In the genomic region with DNA sequence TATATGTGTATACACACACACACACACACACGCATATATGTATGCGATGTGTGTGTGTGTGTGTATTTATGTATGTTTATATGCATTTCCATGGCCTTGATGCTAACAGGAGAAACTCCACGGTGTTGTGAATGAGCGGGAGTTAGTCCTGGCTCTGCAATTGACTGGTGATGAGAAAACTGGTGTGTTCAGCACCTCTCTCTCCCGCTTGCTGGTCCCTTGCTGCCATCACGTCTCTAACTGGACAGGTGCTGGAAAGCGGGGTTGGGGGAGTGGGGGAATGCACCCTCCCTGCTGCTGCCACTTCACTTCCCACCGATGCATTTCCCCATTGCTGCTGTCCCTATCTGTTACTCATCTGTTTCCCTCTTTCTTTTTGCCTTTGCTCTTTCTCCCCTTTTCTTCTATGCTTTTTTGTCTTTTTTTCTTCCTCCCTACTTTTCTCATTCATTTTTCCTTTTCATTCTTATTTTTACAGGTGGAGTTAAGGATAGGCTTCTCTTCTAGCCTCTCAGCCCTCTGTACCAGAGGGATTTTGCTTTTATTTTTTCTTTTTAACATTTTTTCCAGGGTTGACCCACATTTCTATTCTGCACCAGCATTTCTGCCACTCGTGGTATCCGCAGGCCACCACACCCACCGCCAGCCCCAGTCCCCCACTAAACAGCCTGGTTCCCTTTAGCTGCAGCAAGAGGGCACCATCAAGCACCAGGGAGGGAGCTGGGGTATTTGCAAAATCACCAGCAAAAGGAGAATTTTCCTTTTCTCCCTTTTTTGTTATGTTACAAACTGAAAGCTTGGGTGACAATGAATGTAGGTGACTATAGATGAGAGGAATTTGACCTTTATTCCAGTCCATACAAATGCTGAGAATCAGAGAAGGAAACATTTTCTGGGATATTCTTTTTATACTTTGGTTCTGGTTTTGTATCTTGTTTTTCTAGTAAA, we compare ENCODE assay signal across 9 cellular contexts.
DNase-seq lines count a peak whose midpoint lies in the region; ATAC-seq, FAIRE-seq and TF ChIP-seq lines count a peak whose summit lies in the region.
"Had no signal": no experiment of that assay in that cellular context is flagged by ENCODE, and none has a peak within 500 bp of the region (broad histone marks: within the 10 kb centered on the region; RNA-seq: fewer than 3 reads in every experiment).

No MANE protein-coding gene starts in this region.

- H3K4me3 ChIP-seq in Caco-2 (ENCODE audit: low read depth, low read length) = no peak overlapping the region
- H3K4me3 ChIP-seq in PC-9 = no peak overlapping the region
- H3K4me3 ChIP-seq in esophagus squamous epithelium = peak overlapping the region in 1 of 4 donors; percentile 24
- no peak overlapping the region for H3K4me3 ChIP-seq in psoas muscle

- no peaks in the 10 kb centered on the region for H3K27me3 Mint-ChIP-seq in Caco-2 (ENCODE audit: insufficient read depth, unreplicated experiment)
- H3K27me3 Mint-ChIP-seq: activated T-cell treated with anti-CD3 and anti-CD28 coated beads, Interleukin-2, amount 50 U/mL, for 24 hours had no signal

- H3K9me3 ChIP-seq in Caco-2 (no peaks in the 10 kb centered on the region), PC-9 (ENCODE audit: insufficient read depth, low read depth) (no peaks in the 10 kb centered on the region), esophagus squamous epithelium (no peaks in the 10 kb centered on the region), psoas muscle (no peaks in the 10 kb centered on the region)

- no peaks in the 10 kb centered on the region for H4K20me1 ChIP-seq in PC-9 (ENCODE audit: insufficient read depth)

- no peak for TF ChIP-seq POLR2A in esophagus squamous epithelium (IDR thresholded peaks at IDR 0.05)

- H3K27ac Mint-ChIP-seq in Caco-2 (ENCODE audit: unreplicated experiment) = peak overlapping the region; percentile 74
- H3K27ac Mint-ChIP-seq: activated T-cell treated with anti-CD3 and anti-CD28 coated beads, Interleukin-2, amount 50 U/mL, for 24 hours had no signal

- WGBS in esophagus squamous epithelium, 2 donors = 67 to 79% methylated on average over 11 of the region's 11 CpGs
- WGBS in psoas muscle, 3 donors = 70 to 79% (median 76%) methylated on average over 11 of the region's 11 CpGs

- peaks cover 18% of the 10 kb centered on the region for H3K36me3 Mint-ChIP-seq in Caco-2 (ENCODE audit: insufficient read depth, unreplicated experiment)

- TF ChIP-seq CTCF in Caco-2 (IDR thresholded peaks at IDR 0.05; ENCODE audit: insufficient read depth in 1 of 2, low read depth in 1 of 2, low read length in 1 of 2, severe bottlenecking in 1 of 2, unreplicated experiment in 1 of 2) (no peak), PC-9 (conservative IDR thresholded peaks at IDR 0.05) (no peak; the same call in 1 of the 2 replicates), esophagus squamous epithelium (IDR thresholded peaks at IDR 0.05) (peak in 2 of 6 experiments; percentile 11 to 25), psoas muscle (IDR thresholded peaks at IDR 0.05) (no peak)

- peaks cover 24% of the 10 kb centered on the region for H3K4me1 Mint-ChIP-seq in Caco-2 (ENCODE audit: low read depth, unreplicated experiment)

- H3K9me3 Mint-ChIP-seq in Caco-2 (ENCODE audit: unreplicated experiment) = no peaks in the 10 kb centered on the region
- H3K9me3 Mint-ChIP-seq: activated T-cell treated with anti-CD3 and anti-CD28 coated beads, Interleukin-2, amount 50 U/mL, for 24 hours had no signal

- BruUV-seq in Caco-2 (replicated peaks; lab: Mats Ljungman, UMichigan) (TSS peak; percentile 49), PC-9 (replicated peaks; lab: Mats Ljungman, UMichigan) (TSS peak; percentile 51)

- no peak for FAIRE-seq in frontal cortex (lab: Jason Lieb, UNC)

- peaks cover 35% of the 10 kb centered on the region for H3K4me1 ChIP-seq in Caco-2
- peaks cover 34% of the 10 kb centered on the region for H3K4me1 ChIP-seq in PC-9 (replicated peaks; ENCODE audit: insufficient read depth)
- H3K4me1 ChIP-seq in esophagus squamous epithelium = peaks cover 18 to 89% (median 60%) of the 10 kb centered on the region in 3 donors
- peaks cover 48% of the 10 kb centered on the region for H3K4me1 ChIP-seq in psoas muscle

- no peak overlapping the region for H2AFZ ChIP-seq in PC-9

- DNase-seq in Caco-2 (no peak), PC-9 (peak in 1 of 2 experiments; percentile 37), esophagus squamous epithelium (lab: John Stamatoyannopoulos, UW) (no peak), psoas muscle (no peak), NCI-H774 (lab: John Stamatoyannopoulos, UW) (no peak), NCI-H1105 (lab: John Stamatoyannopoulos, UW) (no peak), frontal cortex (ENCODE audit: low spot score in 2 of 2) (no peak)
- no peak for DNase-seq in stimulated activated CD4-positive, alpha-beta T cell treated with anti-CD3 and anti-CD28 coated beads, Interleukin-15, amount 100 ng/mL, for 24 hours
- DNase-seq: activated T-cell treated with anti-CD3 and anti-CD28 coated beads, Interleukin-2, amount 50 U/mL, for 24 hours had no signal

- H3K27ac ChIP-seq in PC-9 (peak overlapping the region; percentile 91), esophagus squamous epithelium (peak overlapping the region; percentile 79 to 92 (median 84)), psoas muscle (peak overlapping the region; percentile 60)

- H3K4me2 ChIP-seq in PC-9 = peak overlapping the region; percentile 57

- POLR2A ChIA-PET in Caco-2 (lab: Charles Lee) = no interaction called here
- POLR2A ChIA-PET in PC-9 (lab: Charles Lee; ENCODE audit: unreplicated experiment) = interaction anchor here (0.5 to 0.9 kb wide), 4 partner anchors 137 to 502 kb away, joined by 3 to 5 read pairs (median 3); partner anchors contain the start of gene ANKS1A

- peaks cover 2% of the 10 kb centered on the region; the same call in 1 of the 2 replicates for H3K36me3 ChIP-seq in Caco-2 (ENCODE audit: control insufficient read depth, insufficient read depth, low read length)
- no peaks in the 10 kb centered on the region for H3K36me3 ChIP-seq in PC-9 (ENCODE audit: low read depth)
- peaks cover 0 to 15% (median 0%) of the 10 kb centered on the region in 3 donors for H3K36me3 ChIP-seq in esophagus squamous epithelium
- peaks cover 0 to 5% of the 10 kb centered on the region in 2 donors for H3K36me3 ChIP-seq in psoas muscle (ENCODE audit: insufficient read depth in 1 of 2, low read depth in 1 of 2)

- no peaks in the 10 kb centered on the region for H3K9me2 ChIP-seq in PC-9 (ENCODE audit: insufficient read depth)

- peak overlapping the region; percentile 5 for H3K4me3 Mint-ChIP-seq in Caco-2 (ENCODE audit: unreplicated experiment)
- H3K4me3 Mint-ChIP-seq: activated T-cell treated with anti-CD3 and anti-CD28 coated beads, Interleukin-2, amount 50 U/mL, for 24 hours had no signal

- intact Hi-C loops in Caco-2 (cut with micrococcal nuclease; ENCODE audit: unreplicated experiment) = no loop called here
- intact Hi-C loops in PC-9 (cut with micrococcal nuclease; ENCODE audit: unreplicated experiment) = no loop called here
- intact Hi-C loops in esophagus squamous epithelium (cut with DNase I) = no loop called here
- intact Hi-C loops in psoas muscle (cut with DNase I) = no loop called here

- CTCF ChIA-PET in Caco-2 (lab: Charles Lee) = no interaction called here
- CTCF ChIA-PET in PC-9 (lab: Charles Lee) = interaction anchor here (0.5 to 0.8 kb wide), 2 partner anchors 52 to 114 kb away, joined by 3 to 7 read pairs; no protein-coding TSS in a partner anchor

- 0 out of 2 replicates have a peak, but pooled peaks cover 3% of the 10 kb centered on the region for H3K79me2 ChIP-seq in PC-9 (ENCODE audit: low read depth)

- H3K27me3 ChIP-seq in Caco-2 (replicated peaks; ENCODE audit: control insufficient read depth, insufficient read depth, low read length) = no peaks in the 10 kb centered on the region
- no peaks in the 10 kb centered on the region for H3K27me3 ChIP-seq in PC-9 (ENCODE audit: insufficient read depth, low read depth)
- no peaks in the 10 kb centered on the region for H3K27me3 ChIP-seq in esophagus squamous epithelium
- H3K27me3 ChIP-seq in psoas muscle (ENCODE audit: insufficient read depth in 3 of 3, low read length in 2 of 3) = no peaks in the 10 kb centered on the region

- ATAC-seq in psoas muscle = no peak

- H3F3A ChIP-seq in PC-9 (ENCODE audit: insufficient read depth, low read depth) = peaks cover 24% of the 10 kb centered on the region; the same call in 1 of the 2 replicates
